ENCODE assay signal across 9 cellular contexts in genomic region chr2:100260712-100261620, GRCh38.
DNase-seq lines count a peak whose midpoint lies in the region; ATAC-seq and TF ChIP-seq lines count a peak whose summit lies in the region.
"Had no signal": no experiment of that assay in that cellular context is flagged by ENCODE, and none has a peak within 500 bp of the region (broad histone marks: within the 10 kb centered on the region; RNA-seq: fewer than 3 reads in every experiment).

No MANE protein-coding gene starts in this region.

- intact Hi-C loops in CD14-positive monocyte (cut with micrococcal nuclease) (loop anchor here in 1 of 2 donors (5.0 to 10.0 kb wide), 2 partner anchors 114 to 704 kb away; no protein-coding TSS in a partner anchor), spleen (cut with DNase I; ENCODE audit: low total_unique reads) (loop anchor here (5.0 to 10.0 kb wide), 2 partner anchors 704 to 734 kb away; no protein-coding TSS in a partner anchor)

- TF ChIP-seq POLR2A in spleen (IDR thresholded peaks at IDR 0.05), result no peak

- no peaks in the 10 kb centered on the region for H3K9me2 ChIP-seq in GM23338 (ENCODE audit: insufficient read depth)

- DNase-seq in CD14-positive monocyte (ENCODE audit: low spot score) (peak; percentile 48), GM23338 (ENCODE audit: low spot score) (peak; percentile 86), NCI-H526 (lab: John Stamatoyannopoulos, UW) (peak; percentile 68 to 83), brain pericyte (ENCODE audit: low read depth, low spot score) (peak; percentile 41), iPS DF 6.9 (ENCODE audit: low read depth, low spot score) (peak; percentile 64), spleen (peak; percentile 80), T-helper 1 cell (no peak), NCI-H187 (lab: John Stamatoyannopoulos, UW) (no peak)

- H3K36me3 Mint-ChIP-seq in CD14-positive monocyte (no peaks in the 10 kb centered on the region), GM23338 (ENCODE audit: low read depth) (0 out of 3 replicates have a peak, but pooled peaks cover 4% of the 10 kb centered on the region)
- H3K36me3 Mint-ChIP-seq: T-cell had no signal

- H3K4me1 Mint-ChIP-seq in CD14-positive monocyte (peaks cover 25% of the 10 kb centered on the region), GM23338 (no peaks in the 10 kb centered on the region; the same call in 1 of the 3 replicates)
- H3K4me1 Mint-ChIP-seq: T-cell had no signal

- H3K36me3 ChIP-seq in GM23338 (ENCODE audit: insufficient read depth), result no peaks in the 10 kb centered on the region
- H3K36me3 ChIP-seq in iPS DF 6.9 (ENCODE audit: control insufficient read depth, insufficient read depth, low read length), result no peaks in the 10 kb centered on the region
- no peaks in the 10 kb centered on the region for H3K36me3 ChIP-seq in spleen

- H3K27me3 ChIP-seq in GM23338 (ENCODE audit: insufficient read depth) (no peaks in the 10 kb centered on the region), iPS DF 6.9 (ENCODE audit: control insufficient read depth, insufficient read depth, low read length) (no peaks in the 10 kb centered on the region), spleen (replicated peaks in 1 of 7) (no peaks in the 10 kb centered on the region)

- H3K27me3 Mint-ChIP-seq in CD14-positive monocyte (ENCODE audit: low read depth in 3 of 3) (peaks cover 0 to 3% (median 2%) of the 10 kb centered on the region in 3 donors), GM23338 (ENCODE audit: insufficient read depth, low read depth, poor library complexity) (peaks cover 1% of the 10 kb centered on the region)

- no peaks in the 10 kb centered on the region for H3K79me2 ChIP-seq in GM23338 (replicated peaks; ENCODE audit: insufficient read depth)

- H3K27ac Mint-ChIP-seq in CD14-positive monocyte, result peak overlapping the region in 3 of 7 donors; percentile 15 to 72 (median 25)
- H3K27ac Mint-ChIP-seq in GM23338, result no peak overlapping the region
- H3K27ac Mint-ChIP-seq: T-cell had no signal

- H4K20me1 ChIP-seq in GM23338 (replicated peaks; ENCODE audit: insufficient read depth), result no peaks in the 10 kb centered on the region

- H3K9me3 Mint-ChIP-seq in CD14-positive monocyte (peaks cover 0 to 2% (median 0%) of the 10 kb centered on the region in 7 donors), GM23338 (peaks cover 14% of the 10 kb centered on the region; the same call in 2 of the 3 replicates)
- H3K9me3 Mint-ChIP-seq: T-cell had no signal

- peaks cover 6% of the 10 kb centered on the region; the same call in 1 of the 2 replicates for H3K4me1 ChIP-seq in GM23338 (ENCODE audit: insufficient read depth)
- no peaks in the 10 kb centered on the region for H3K4me1 ChIP-seq in iPS DF 6.9 (ENCODE audit: control insufficient read depth, insufficient read depth, low read length)
- peaks cover 0 to 25% (median 7%) of the 10 kb centered on the region in 6 donors for H3K4me1 ChIP-seq in spleen

- H3K4me3 ChIP-seq in GM23338, result no peak overlapping the region
- H3K4me3 ChIP-seq in iPS DF 6.9 (ENCODE audit: low read length), result no peak overlapping the region
- H3K4me3 ChIP-seq in spleen, result no peak overlapping the region

- no peak overlapping the region for H3K27ac ChIP-seq in GM23338 (ENCODE audit: low read depth)
- no peak overlapping the region for H3K27ac ChIP-seq in iPS DF 6.9 (ENCODE audit: low read length)
- no peak overlapping the region for H3K27ac ChIP-seq in spleen

- WGBS in iPS DF 6.9 (ENCODE audit: insufficient coverage, insufficient read length), result no CpG with 5 or more reads among the region's 15 CpGs
- 77 to 90% (median 79%) methylated on average over 14 to 15 of the region's 15 CpGs for WGBS in spleen, 5 donors

- peak; percentile 91 for ATAC-seq in GM23338
- ATAC-seq: T-cell had no signal

- TF ChIP-seq CTCF in CD14-positive monocyte (IDR thresholded peaks at IDR 0.05), result peak; percentile 48
- TF ChIP-seq CTCF in GM23338 (conservative IDR thresholded peaks at IDR 0.05; ENCODE audit: low read depth in 2 of 2), result peak; percentile 83 to 90
- peak in 10 of 11 experiments; percentile 45 to 73 (median 60) for TF ChIP-seq CTCF in spleen (IDR thresholded peaks at IDR 0.05 in 8 of 11, conservative IDR thresholded peaks at IDR 0.05 in 3 of 11)

- H3F3A ChIP-seq in GM23338 (replicated peaks; ENCODE audit: low read depth), result no peaks in the 10 kb centered on the region

- H3K9me3 ChIP-seq in iPS DF 6.9 (ENCODE audit: control insufficient read depth, insufficient read depth, low read length) (no peaks in the 10 kb centered on the region), spleen (no peaks in the 10 kb centered on the region)

- H3K4me3 Mint-ChIP-seq in CD14-positive monocyte (peak overlapping the region in 1 of 2 donors; percentile 63), GM23338 (no peak overlapping the region)
- H3K4me3 Mint-ChIP-seq: T-cell had no signal

- 0 out of 2 replicates have a peak overlapping the region, but pooled peaks have one; percentile 81 for H2AFZ ChIP-seq in GM23338

- no peak overlapping the region for H3K4me2 ChIP-seq in GM23338

TF ChIP-seq in GM23338, 12 proteins besides CTCF, POLR2A, EP300 and RAD21:
- TF ChIP-seq REST (IDR thresholded peaks at IDR 0.05; ENCODE audit: unreplicated experiment) (no peak), EZH2 (IDR thresholded peaks at IDR 0.05; ENCODE audit: low read depth, unreplicated experiment) (no peak), NANOG (IDR thresholded peaks at IDR 0.05; ENCODE audit: borderline replicate concordance) (no peak), CREB1 (CRISPR knock-in tag; IDR thresholded peaks at IDR 0.05; ENCODE audit: low read depth) (no peak)

Comparison
In these comparisons a context has a peak if more than half of its experiments do, and no peak if none do; other contexts are left out.
1. DNase-seq: peak in CD14-positive monocyte (single experiment), GM23338 (single experiment), NCI-H526 (2 of 2), brain pericyte (single experiment), iPS DF 6.9 (single experiment) and spleen (single experiment); none in T-helper 1 cell (0 of 5) and NCI-H187 (0 of 2).
2. Peak in every context shown above with its lines, with median percentiles within 50 percentile points of each other: CTCF ChIP-seq.